In the genomic region with DNA sequence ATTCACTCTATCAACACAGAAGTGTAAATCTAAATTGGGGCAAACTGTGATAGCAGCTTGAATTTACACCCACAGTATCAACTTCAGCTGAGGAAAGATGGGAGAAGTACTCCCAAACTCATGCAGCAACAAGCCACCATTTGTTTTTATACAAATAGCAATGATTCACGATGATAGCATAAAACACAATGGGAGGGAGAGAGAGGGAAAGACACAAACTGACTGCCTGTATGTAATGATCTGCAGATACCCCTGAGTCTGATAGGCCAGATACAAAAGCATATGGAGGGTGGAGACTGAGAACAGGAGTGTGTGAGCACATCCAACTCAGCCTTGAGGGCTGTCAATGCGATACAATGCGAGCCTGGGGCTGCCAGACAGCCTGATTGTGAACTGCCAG, we compare ENCODE assay signal across 36 cellular contexts.
"Had no signal": no experiment of that assay in that cellular context is flagged by ENCODE, and none has a peak within 500 bp of the region (broad histone marks: within the 10 kb centered on the region; RNA-seq: fewer than 3 reads in every experiment).

No MANE protein-coding gene starts in this region.

- H3K27ac Mint-ChIP-seq: activated CD4-positive, alpha-beta memory T cell treated with anti-CD3 and anti-CD28 coated beads for 36 hours; activated CD4-positive, alpha-beta T cell treated with anti-CD3 and anti-CD28 coated beads for 36 hours; activated naive CD4-positive, alpha-beta T cell treated with anti-CD3 and anti-CD28 coated beads for 36 hours; activated naive CD4-positive, alpha-beta T cell treated with anti-CD3 and anti-CD28 coated beads, Interleukin-2, amount 50 U/mL, for 72 hours; activated T-helper 1 cell treated with anti-CD3 and anti-CD28 coated beads, Interleukin-12 subunit alpha, Interleukin-12 subunit beta, Interleukin-2, Interleukin-4 antibody, amounts not matched to agents 30 ng/mL and 10 ng/mL and 1 ng/mL, durations not matched to agents 14 hours and 24 hours and 36 hours; T-helper 1 cell treated with Interleukin-12 subunit alpha and Interleukin-12 subunit beta and Interleukin-4 antibody, amounts not matched to agents 30 μg/mL and 1 μg/mL, for 36 hours; T-helper 2 cell treated with Interferon-gamma antibody and Interleukin-4, amounts not matched to agents 5 μg/mL and 100 μg/mL, for 36 hours; WTC11 had no signal

- ATAC-seq: activated CD4-positive, alpha-beta T cell treated with anti-CD3 and anti-CD28 coated beads for 36 hours; activated CD4-positive, CD25-positive, alpha-beta regulatory T cell treated with anti-CD3 and anti-CD28 coated beads, Interleukin-2, amount 50 U/mL, for 24 hours; activated naive CD4-positive, alpha-beta T cell treated with anti-CD3 and anti-CD28 coated beads, Interleukin-2, amount 50 U/mL, for 72 hours; activated T-cell treated with anti-CD3 and anti-CD28 coated beads, Interleukin-2, amount 50 U/mL, for 4 hours; PC-3; WTC11 had no signal

- H3K27ac ChIP-seq: adrenal gland, brain microvascular endothelial cell, Peyer's patch, SJSA1 had no signal

- H3K36me3 ChIP-seq: adrenal gland, brain microvascular endothelial cell, Peyer's patch, SJSA1 had no signal

- H3K36me3 Mint-ChIP-seq: activated CD4-positive, alpha-beta memory T cell treated with anti-CD3 and anti-CD28 coated beads for 36 hours; WTC11 had no signal

- H3K4me3 ChIP-seq: adrenal gland, Peyer's patch, SJSA1 had no signal

- H3K9me3 ChIP-seq: adrenal gland, Peyer's patch, SJSA1, SK-N-SH had no signal

- DNase-seq: activated CD4-positive, alpha-beta memory T cell treated with anti-CD3 and anti-CD28 coated beads for 36 hours; activated CD4-positive, alpha-beta T cell treated with anti-CD3 and anti-CD28 coated beads for 36 hours; activated CD4-positive, alpha-beta T cell treated with anti-CD3 and anti-CD28 coated beads, Interleukin-2, amount 50 U/mL, for 1 hour; activated CD8-positive, alpha-beta memory T cell treated with anti-CD3 and anti-CD28 coated beads, Interleukin-2, amount 50 U/mL, for 4 hours; activated gamma-delta T cell treated with Interleukin-2 at 50 U/mL for 16 hours; activated naive CD4-positive, alpha-beta T cell treated with anti-CD3 and anti-CD28 coated beads for 36 hours; activated T-cell treated with anti-CD3 and anti-CD28 coated beads for 4 hours; activated T-cell treated with anti-CD3 and anti-CD28 coated beads, Interleukin-2, amount 50 U/mL, for 4 hours; adrenal gland; brain microvascular endothelial cell; Kasumi-1; KG1; NCI-H1092 treated with DMSO at 0.1 percent for 48 hours; NCI-H1417; NCI-H146; NCI-H187; NCI-H2081; NCI-H2171 treated with DMSO at 0.1 percent for 48 hours; NCI-H2227 treated with DMSO at 0.1 percent for 48 hours; NCI-H446; NCI-H510A treated with DMSO at 0.1 percent for 48 hours; NCI-H748 treated with DMSO at 0.1 percent for 48 hours; NK-92 treated with Interleukin-12 subunit alpha and Interleukin-12 subunit beta, amount 100 ng/mL, for 24 hours; PC-3; Peyer's patch; RPMI8226; SHP77 treated with DMSO at 0.1 percent for 48 hours; SK-N-SH had no signal

- H3K9me3 Mint-ChIP-seq: WTC11 had no signal

- H3K4me3 Mint-ChIP-seq: activated CD4-positive, alpha-beta memory T cell treated with anti-CD3 and anti-CD28 coated beads for 36 hours; activated CD4-positive, alpha-beta T cell treated with anti-CD3 and anti-CD28 coated beads for 36 hours; activated naive CD4-positive, alpha-beta T cell treated with anti-CD3 and anti-CD28 coated beads for 36 hours; activated T-cell treated with anti-CD3 and anti-CD28 coated beads, Interleukin-2, amount 50 U/mL, for 4 hours; activated T-helper 1 cell treated with anti-CD3 and anti-CD28 coated beads, Interleukin-12 subunit alpha, Interleukin-12 subunit beta, Interleukin-2, Interleukin-4 antibody, amounts not matched to agents 30 ng/mL and 10 ng/mL and 1 ng/mL, durations not matched to agents 14 hours and 24 hours and 36 hours; T-helper 1 cell treated with Interleukin-12 subunit alpha and Interleukin-12 subunit beta and Interleukin-4 antibody, amounts not matched to agents 30 μg/mL and 1 μg/mL, for 36 hours; T-helper 2 cell treated with Interferon-gamma antibody and Interleukin-4, amounts not matched to agents 5 μg/mL and 100 μg/mL, for 36 hours; WTC11 had no signal

- H3K4me1 Mint-ChIP-seq: activated CD4-positive, alpha-beta T cell treated with anti-CD3 and anti-CD28 coated beads for 36 hours; WTC11 had no signal

- FAIRE-seq: TTC549 had no signal

- H3K27me3 Mint-ChIP-seq: activated CD4-positive, alpha-beta memory T cell treated with anti-CD3 and anti-CD28 coated beads for 36 hours; activated CD4-positive, alpha-beta T cell treated with anti-CD3 and anti-CD28 coated beads for 36 hours had no signal

- H3K27me3 ChIP-seq: adrenal gland, brain microvascular endothelial cell, Peyer's patch, SJSA1 had no signal

- H3K4me1 ChIP-seq: adrenal gland, Peyer's patch, SJSA1 had no signal
